2 cellular contexts compared by ENCODE assay signal in genomic region chr1:70659891-70660290, GRCh38.
A peak's percentile ranks its signal among the peaks of the same experiment; 100 is the strongest.
TF ChIP-seq lines count a peak whose summit lies in the region.

No MANE protein-coding gene starts in this region.

TF ChIP-seq in liver, 16 proteins besides CTCF, POLR2A, EP300 and RAD21 (continued from another document):
- TF ChIP-seq ZBTB33 (IDR thresholded peaks at IDR 0.05) (no peak), REST (IDR thresholded peaks at IDR 0.05) (no peak), HNF4G (IDR thresholded peaks at IDR 0.05) (no peak), HNF4A (conservative IDR thresholded peaks at IDR 0.05) (peak in 1 of 2 donors; percentile 25), MAX (IDR thresholded peaks at IDR 0.05) (no peak), NR2F2 (IDR thresholded peaks at IDR 0.05) (no peak), FOXA2 (IDR thresholded peaks at IDR 0.05) (peak; percentile 54), ATF3 (IDR thresholded peaks at IDR 0.05) (no peak), JUND (IDR thresholded peaks at IDR 0.05) (no peak), TAF1 (conservative IDR thresholded peaks at IDR 0.05) (no peak), EGR1 (IDR thresholded peaks at IDR 0.05; ENCODE audit: low read depth in 2 of 2) (no peak), GABPA (IDR thresholded peaks at IDR 0.05 in 1 of 2, conservative IDR thresholded peaks at IDR 0.05 in 1 of 2) (no peak), FOXA1 (IDR thresholded peaks at IDR 0.05) (peak; percentile 45), YY1 (IDR thresholded peaks at IDR 0.05) (no peak)

TF ChIP-seq in HepG2, 621 proteins besides CTCF, POLR2A, EP300 and RAD21 (continued from another document):
- TF ChIP-seq ZNF280D (CRISPR knock-in tag; IDR thresholded peaks at IDR 0.05) (no peak), ZNF205 (CRISPR knock-in tag; IDR thresholded peaks at IDR 0.05) (no peak), NCOR1 (IDR thresholded peaks at IDR 0.05; ENCODE audit: borderline replicate concordance, low read length) (no peak), ZSCAN29 (CRISPR knock-in tag; conservative IDR thresholded peaks at IDR 0.05) (no peak), ERF (CRISPR knock-in tag; IDR thresholded peaks at IDR 0.05) (no peak), ZNF556 (CRISPR knock-in tag; IDR thresholded peaks at IDR 0.05; ENCODE audit: borderline replicate concordance) (no peak), ZNF576 (CRISPR knock-in tag; IDR thresholded peaks at IDR 0.05) (no peak), ZUFSP (CRISPR knock-in tag; IDR thresholded peaks at IDR 0.05; ENCODE audit: borderline replicate concordance) (no peak), ZNF615 (CRISPR knock-in tag; IDR thresholded peaks at IDR 0.05; ENCODE audit: borderline replicate concordance) (no peak)
